ENCODE assay signal across 1 cellular context in genomic region chr20:53635189-53635588, GRCh38.
TF ChIP-seq lines count a peak whose summit lies in the region.

No MANE protein-coding gene starts in this region.

TF ChIP-seq in IMR-90, 13 proteins besides CTCF, POLR2A, EP300 and RAD21:
- TF ChIP-seq MAFK (IDR thresholded peaks at IDR 0.05; ENCODE audit: low read depth, low read length), result no peak
- TF ChIP-seq SMC3 (IDR thresholded peaks at IDR 0.05; ENCODE audit: low read depth, low read length), result no peak
- TF ChIP-seq CHD1 (IDR thresholded peaks at IDR 0.05; ENCODE audit: low read depth, low read length), result no peak
